Comparison of ENCODE assay signal across 10 cellular contexts in the genomic region with DNA sequence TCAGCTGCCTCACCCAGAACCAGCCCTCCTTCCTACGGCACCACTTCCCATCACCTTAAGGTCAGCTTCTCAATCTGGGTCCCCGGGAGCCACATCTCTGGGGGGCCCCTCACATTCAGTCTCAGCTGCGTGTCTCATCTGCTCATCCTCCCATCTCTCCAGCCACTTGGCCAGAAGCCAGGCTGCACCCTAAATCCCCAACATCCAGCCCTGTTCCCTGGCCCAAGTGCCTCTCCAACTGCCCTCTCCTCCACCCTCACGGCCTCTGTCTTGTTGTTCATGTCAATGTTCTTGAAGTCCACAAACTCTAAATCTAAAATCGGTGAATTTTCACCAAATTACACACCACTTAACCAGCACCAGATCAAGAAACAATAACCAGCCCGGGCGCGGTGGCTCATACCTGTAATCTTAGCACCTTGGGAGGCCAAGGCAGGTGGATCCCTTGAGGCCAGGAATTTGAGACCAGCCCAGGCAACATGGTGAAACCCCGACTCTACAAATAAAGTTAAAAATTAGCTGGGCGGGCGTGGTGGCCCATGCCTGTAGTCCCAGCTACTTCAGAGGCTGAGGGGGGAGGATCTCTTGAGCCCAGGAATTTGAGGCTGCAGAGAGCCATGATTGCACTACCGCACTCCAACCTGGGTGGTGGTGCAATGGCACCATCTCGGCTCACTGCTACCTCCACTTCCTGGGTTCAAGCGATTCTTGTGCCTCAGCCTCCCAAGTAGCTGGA. TPM values are rescaled to one million over a fixed set of nuclear protein-coding genes. Genes with fewer than 3 reads are reported as not detected.
DNase-seq lines count a peak whose midpoint lies in the region; ATAC-seq and TF ChIP-seq lines count a peak whose summit lies in the region.
"Had no signal": no experiment of that assay in that cellular context is flagged by ENCODE, and none has a peak within 500 bp of the region (broad histone marks: within the 10 kb centered on the region; RNA-seq: fewer than 3 reads in every experiment).

No MANE protein-coding gene starts in this region.

- CTCF ChIA-PET in HEK293 (lab: Yijun Ruan, JAX): interaction anchor here (0.6 kb wide), 1 partner anchor 13 kb away, joined by 3 read pairs; no protein-coding TSS in a partner anchor
- CTCF ChIA-PET in activated CD4-positive, alpha-beta memory T cell treated with anti-CD3 and anti-CD28 coated beads, Interleukin-2, amount 10 ng/mL, durations not matched to agents 7 days and 5 days (lab: Charles Lee): no interaction called here

- peak overlapping the region; percentile 25 to 94 (median 76) for H3K27ac Mint-ChIP-seq in brain
- no peak overlapping the region for H3K27ac Mint-ChIP-seq in activated CD4-positive, alpha-beta memory T cell treated with anti-CD3 and anti-CD28 coated beads, Interleukin-2, amount 10 ng/mL, durations not matched to agents 7 days and 5 days
- H3K27ac Mint-ChIP-seq: CD4-positive, CD25-positive, alpha-beta regulatory T cell had no signal

- H3K9me3 ChIP-seq in HEK293 (ENCODE audit: control insufficient read depth, insufficient read depth, low read depth, low read length) (no peaks in the 10 kb centered on the region), muscle layer of colon (ENCODE audit: low read length) (no peaks in the 10 kb centered on the region), subcutaneous abdominal adipose tissue (ENCODE audit: control insufficient read depth in 5 of 5, low read length in 5 of 5) (no peaks in the 10 kb centered on the region)

- DNase-seq in HuH-7.5 (ENCODE audit: low spot score): no peak
- DNase-seq in activated CD4-positive, alpha-beta memory T cell treated with anti-CD3 and anti-CD28 coated beads, Interleukin-2, amount 10 ng/mL, durations not matched to agents 7 days and 5 days: no peak
- DNase-seq in stimulated activated CD4-positive, alpha-beta T cell treated with anti-CD3 and anti-CD28 coated beads, Interleukin-15, amount 100 ng/mL, for 24 hours: no peak
- DNase-seq: CD4-positive, CD25-positive, alpha-beta regulatory T cell; GF-D8 had no signal

- peaks cover 9% of the 10 kb centered on the region for H3K27me3 Mint-ChIP-seq in brain
- no peaks in the 10 kb centered on the region for H3K27me3 Mint-ChIP-seq in activated CD4-positive, alpha-beta memory T cell treated with anti-CD3 and anti-CD28 coated beads, Interleukin-2, amount 10 ng/mL, durations not matched to agents 7 days and 5 days

- H3K4me1 ChIP-seq in HEK293 (ENCODE audit: control insufficient read depth, insufficient read depth, low read length) (peaks cover 5% of the 10 kb centered on the region), muscle layer of colon (ENCODE audit: insufficient read depth, low read length) (peaks cover 87% of the 10 kb centered on the region), subcutaneous abdominal adipose tissue (ENCODE audit: control insufficient read depth in 5 of 5, insufficient read depth in 5 of 5, low read length in 5 of 5) (peaks cover 29 to 76% (median 67%) of the 10 kb centered on the region in 5 donors)

- H3K27ac ChIP-seq in HEK293 (ENCODE audit: extremely low read depth, low read depth, low read length) (no peak overlapping the region), muscle layer of colon (ENCODE audit: low read depth, low read length) (peak overlapping the region; percentile 98), subcutaneous abdominal adipose tissue (ENCODE audit: low read depth, low read length) (peak overlapping the region; percentile 72)

- ATAC-seq in HG03521 (IDR thresholded peaks at IDR 0.05; ENCODE audit: unreplicated experiment): no peak

- no peaks in the 10 kb centered on the region for H3K27me3 ChIP-seq in muscle layer of colon (ENCODE audit: control insufficient read depth in 1 of 2, insufficient read depth in 2 of 2, low read length in 2 of 2)
- no peaks in the 10 kb centered on the region for H3K27me3 ChIP-seq in subcutaneous abdominal adipose tissue (ENCODE audit: control insufficient read depth in 5 of 5, insufficient read depth in 4 of 5, low read length in 5 of 5)

- H3K36me3 ChIP-seq in HEK293 (ENCODE audit: control insufficient read depth in 2 of 2, insufficient read depth in 1 of 2, low read length in 2 of 2): no peaks in the 10 kb centered on the region
- peaks cover 4% of the 10 kb centered on the region for H3K36me3 ChIP-seq in muscle layer of colon (ENCODE audit: insufficient read depth, low read length)
- peaks cover 0 to 6% (median 6%) of the 10 kb centered on the region in 5 donors for H3K36me3 ChIP-seq in subcutaneous abdominal adipose tissue (ENCODE audit: control insufficient read depth in 5 of 5, insufficient read depth in 5 of 5, low read length in 5 of 5)

- no peaks in the 10 kb centered on the region for H3K36me3 Mint-ChIP-seq in brain
- no peaks in the 10 kb centered on the region for H3K36me3 Mint-ChIP-seq in activated CD4-positive, alpha-beta memory T cell treated with anti-CD3 and anti-CD28 coated beads, Interleukin-2, amount 10 ng/mL, durations not matched to agents 7 days and 5 days (ENCODE audit: low read depth)
- H3K36me3 Mint-ChIP-seq: CD4-positive, CD25-positive, alpha-beta regulatory T cell had no signal

- H3K9ac ChIP-seq in muscle layer of colon (ENCODE audit: low read length): no peak overlapping the region
- H3K9ac ChIP-seq in subcutaneous abdominal adipose tissue (ENCODE audit: low read length in 5 of 5): peak overlapping the region in 2 of 5 donors; percentile 25 to 63

- no peaks in the 10 kb centered on the region for H3K9me3 Mint-ChIP-seq in brain
- H3K9me3 Mint-ChIP-seq in activated CD4-positive, alpha-beta memory T cell treated with anti-CD3 and anti-CD28 coated beads, Interleukin-2, amount 10 ng/mL, durations not matched to agents 7 days and 5 days: no peaks in the 10 kb centered on the region
- H3K9me3 Mint-ChIP-seq: CD4-positive, CD25-positive, alpha-beta regulatory T cell had no signal

- H3K4me3 ChIP-seq in HEK293 (ENCODE audit: low read depth, low read length) (no peak overlapping the region), muscle layer of colon (ENCODE audit: low read depth in 1 of 2, low read length in 2 of 2) (no peak overlapping the region), subcutaneous abdominal adipose tissue (ENCODE audit: low read depth in 1 of 5, low read length in 5 of 5) (no peak overlapping the region)

- POLR2A ChIA-PET in HEK293 (lab: Yijun Ruan, JAX): no interaction called here
- POLR2A ChIA-PET in activated CD4-positive, alpha-beta memory T cell treated with anti-CD3 and anti-CD28 coated beads, Interleukin-2, amount 10 ng/mL, durations not matched to agents 7 days and 5 days (lab: Charles Lee): no interaction called here

- H3K4me3 Mint-ChIP-seq in brain: peak overlapping the region in 3 of 5 experiments; percentile 4 to 21 (median 8)
- no peak overlapping the region for H3K4me3 Mint-ChIP-seq in activated CD4-positive, alpha-beta memory T cell treated with anti-CD3 and anti-CD28 coated beads, Interleukin-2, amount 10 ng/mL, durations not matched to agents 7 days and 5 days
- H3K4me3 Mint-ChIP-seq: CD4-positive, CD25-positive, alpha-beta regulatory T cell had no signal

- TF ChIP-seq CTCF in HEK293 (tag by site-specific recombination; IDR thresholded peaks at IDR 0.05) (no peak), brain (conservative IDR thresholded peaks at IDR 0.05) (no peak)

- peaks cover 44% of the 10 kb centered on the region for H3K4me1 Mint-ChIP-seq in brain
- H3K4me1 Mint-ChIP-seq in activated CD4-positive, alpha-beta memory T cell treated with anti-CD3 and anti-CD28 coated beads, Interleukin-2, amount 10 ng/mL, durations not matched to agents 7 days and 5 days: no peaks in the 10 kb centered on the region
- H3K4me1 Mint-ChIP-seq: CD4-positive, CD25-positive, alpha-beta regulatory T cell had no signal

TF ChIP-seq in HEK293, 187 proteins besides CTCF, POLR2A, EP300 and RAD21:
- TF ChIP-seq ZNF776 (tag by site-specific recombination; IDR thresholded peaks at IDR 0.05; ENCODE audit: borderline replicate concordance) (no peak), ZNF548 (tag by site-specific recombination; IDR thresholded peaks at IDR 0.05) (no peak), KLF1 (tag by site-specific recombination; IDR thresholded peaks at IDR 0.05) (0 out of 2 replicates have a peak, but pooled peaks have one; percentile 38), KLF16 (tag by site-specific recombination; IDR thresholded peaks at IDR 0.05) (no peak), KLF17 (tag by site-specific recombination; IDR thresholded peaks at IDR 0.05) (no peak)

RNA-seq across cellular contexts. Expression of gene A4GALT, which starts 33.7 kb away (rescaled TPM):
- 5.1 TPM for polyA plus RNA-seq in brain (ENCODE audit: insufficient read depth, low read depth, low replicate concordance)
- under 1 TPM; 0.58 to 0.63 TPM for total RNA-seq in activated CD4-positive, alpha-beta memory T cell treated with anti-CD3 and anti-CD28 coated beads, Interleukin-2, amount 10 ng/mL, durations not matched to agents 7 days and 5 days
- total RNA-seq: CD4-positive, CD25-positive, alpha-beta regulatory T cell had no signal
- polyA plus RNA-seq: CD4-positive, CD25-positive, alpha-beta regulatory T cell had no signal

RNA-seq across cellular contexts. Expression of gene CYB5R3, which starts 37.7 kb away (rescaled TPM):
- 278 TPM for polyA plus RNA-seq in brain (ENCODE audit: insufficient read depth, low read depth, low replicate concordance)
- 10 to 100 TPM; 68.4 to 74.3 TPM for total RNA-seq in activated CD4-positive, alpha-beta memory T cell treated with anti-CD3 and anti-CD28 coated beads, Interleukin-2, amount 10 ng/mL, durations not matched to agents 7 days and 5 days

RNA-seq across cellular contexts. Expression of gene ATP5MGL, which starts 46.5 kb away (rescaled TPM):
- polyA plus RNA-seq in brain (ENCODE audit: insufficient read depth, low read depth, low replicate concordance): not detected
- total RNA-seq in activated CD4-positive, alpha-beta memory T cell treated with anti-CD3 and anti-CD28 coated beads, Interleukin-2, amount 10 ng/mL, durations not matched to agents 7 days and 5 days: 1 to 10 TPM; 1.2 to 1.3 TPM
